In genomic region chr4:48065587-48066052, GRCh38 we compare ENCODE assay signal across 11 cellular contexts. TPM values are rescaled to one million over a fixed set of nuclear protein-coding genes. Genes with fewer than 3 reads are reported as not detected.
A peak's percentile ranks its signal among the peaks of the same experiment; 100 is the strongest.
DNase-seq lines count a peak whose midpoint lies in the region; ATAC-seq and TF ChIP-seq lines count a peak whose summit lies in the region.
"Had no signal": no experiment of that assay in that cellular context is flagged by ENCODE, and none has a peak within 500 bp of the region (broad histone marks: within the 10 kb centered on the region; RNA-seq: fewer than 3 reads in every experiment).

No MANE protein-coding gene starts in this region.

- TF ChIP-seq POLR2A in esophagus muscularis mucosa (IDR thresholded peaks at IDR 0.05; ENCODE audit: low read depth), result no peak

- 100% methylated on average over 1 of the region's 1 CpG for WGBS in esophagus muscularis mucosa

- H3K27ac Mint-ChIP-seq in activated CD4-positive, alpha-beta T cell treated with anti-CD3 and anti-CD28 coated beads, Interleukin-2, amount 10 ng/mL, durations not matched to agents 24 days and 14 days, result peak overlapping the region; percentile 43
- peak overlapping the region; percentile 43 for H3K27ac Mint-ChIP-seq in stimulated activated effector memory CD8-positive, alpha-beta T cell treated with anti-CD3 and anti-CD28 coated beads, Interleukin-12 subunit alpha, Interleukin-12 subunit beta, amount 100 ng/mL, for 72 hours

- no peak overlapping the region for H3K4me3 ChIP-seq in esophagus muscularis mucosa

- TF ChIP-seq CTCF in esophagus muscularis mucosa (IDR thresholded peaks at IDR 0.05), result no peak

- intact Hi-C loops in activated CD4-positive, alpha-beta T cell treated with anti-CD3 and anti-CD28 coated beads, Interleukin-2, amount 10 ng/mL, durations not matched to agents 24 days and 14 days (cut with micrococcal nuclease), result loop anchor here (2.0 to 5.0 kb wide), 4 partner anchors 19 to 45 kb away; no protein-coding TSS in a partner anchor
- intact Hi-C loops in esophagus muscularis mucosa (cut with DNase I), result no loop called here

- H3K36me3 ChIP-seq in esophagus muscularis mucosa, result no peaks in the 10 kb centered on the region

- H3K4me1 ChIP-seq in esophagus muscularis mucosa, result no peaks in the 10 kb centered on the region

- H3K27me3 ChIP-seq in esophagus muscularis mucosa, result no peaks in the 10 kb centered on the region

- ATAC-seq in GM21515 (IDR thresholded peaks at IDR 0.05; ENCODE audit: unreplicated experiment) (peak; percentile 59), HG03097 (IDR thresholded peaks at IDR 0.05; ENCODE audit: low FRiP score, unreplicated experiment) (peak; percentile 80)
- peak; percentile 94 for ATAC-seq in stimulated activated effector memory CD8-positive, alpha-beta T cell treated with anti-CD3 and anti-CD28 coated beads, Interleukin-12 subunit alpha, Interleukin-12 subunit beta, amount 100 ng/mL, for 72 hours

- H3K36me3 Mint-ChIP-seq in activated CD4-positive, alpha-beta T cell treated with anti-CD3 and anti-CD28 coated beads, Interleukin-2, amount 10 ng/mL, durations not matched to agents 24 days and 14 days (ENCODE audit: low read depth), result peaks cover 44% of the 10 kb centered on the region
- H3K36me3 Mint-ChIP-seq in stimulated activated effector memory CD8-positive, alpha-beta T cell treated with anti-CD3 and anti-CD28 coated beads, Interleukin-12 subunit alpha, Interleukin-12 subunit beta, amount 100 ng/mL, for 72 hours, result peaks cover 54% of the 10 kb centered on the region

- H3K27me3 Mint-ChIP-seq in activated CD4-positive, alpha-beta T cell treated with anti-CD3 and anti-CD28 coated beads, Interleukin-2, amount 10 ng/mL, durations not matched to agents 24 days and 14 days, result no peaks in the 10 kb centered on the region

- DNase-seq in activated CD4-positive, alpha-beta T cell treated with anti-CD3 and anti-CD28 coated beads, Interleukin-2, amount 10 ng/mL, durations not matched to agents 24 days and 14 days, result no peak
- no peak for DNase-seq in activated CD4-positive, alpha-beta T cell treated with anti-CD3 and anti-CD28 coated beads, Interleukin-2, amount 50 U/mL, for 1 hour
- no peak for DNase-seq in stimulated activated effector memory CD8-positive, alpha-beta T cell treated with anti-CD3 and anti-CD28 coated beads, Interleukin-12 subunit alpha, Interleukin-12 subunit beta, amount 100 ng/mL, for 72 hours (ENCODE audit: low spot score in 2 of 2)
- no peak for DNase-seq in esophagus muscularis mucosa (ENCODE audit: extremely low spot score)
- no peak for DNase-seq in NCI-H82 treated with DMSO at 0.1 percent for 48 hours (lab: John Stamatoyannopoulos, UW; ENCODE audit: unreplicated experiment)
- no peak for DNase-seq in T-helper 9 cell
- DNase-seq: activated gamma-delta T cell treated with Interleukin-2 at 50 U/mL for 16 hours, foreskin fibroblast had no signal

- no peak overlapping the region for H3K27ac ChIP-seq in esophagus muscularis mucosa (replicated peaks in 1 of 4)

- H3K4me3 Mint-ChIP-seq in activated CD4-positive, alpha-beta T cell treated with anti-CD3 and anti-CD28 coated beads, Interleukin-2, amount 10 ng/mL, durations not matched to agents 24 days and 14 days, result no peak overlapping the region
- H3K4me3 Mint-ChIP-seq in stimulated activated effector memory CD8-positive, alpha-beta T cell treated with anti-CD3 and anti-CD28 coated beads, Interleukin-12 subunit alpha, Interleukin-12 subunit beta, amount 100 ng/mL, for 72 hours, result no peak overlapping the region

- peaks cover 12% of the 10 kb centered on the region for H3K9me3 Mint-ChIP-seq in activated CD4-positive, alpha-beta T cell treated with anti-CD3 and anti-CD28 coated beads, Interleukin-2, amount 10 ng/mL, durations not matched to agents 24 days and 14 days
- H3K9me3 Mint-ChIP-seq in stimulated activated effector memory CD8-positive, alpha-beta T cell treated with anti-CD3 and anti-CD28 coated beads, Interleukin-12 subunit alpha, Interleukin-12 subunit beta, amount 100 ng/mL, for 72 hours, result peaks cover 4% of the 10 kb centered on the region

- peaks cover 15% of the 10 kb centered on the region for H3K4me1 Mint-ChIP-seq in activated CD4-positive, alpha-beta T cell treated with anti-CD3 and anti-CD28 coated beads, Interleukin-2, amount 10 ng/mL, durations not matched to agents 24 days and 14 days
- peaks cover 19% of the 10 kb centered on the region for H3K4me1 Mint-ChIP-seq in stimulated activated effector memory CD8-positive, alpha-beta T cell treated with anti-CD3 and anti-CD28 coated beads, Interleukin-12 subunit alpha, Interleukin-12 subunit beta, amount 100 ng/mL, for 72 hours

- TF ChIP-seq EP300 in esophagus muscularis mucosa (IDR thresholded peaks at IDR 0.05), result no peak

- H3K9me3 ChIP-seq in esophagus muscularis mucosa, result no peaks in the 10 kb centered on the region

RNA-seq across cellular contexts. Expression of gene NIPAL1, which starts 49.0 kb away (rescaled TPM):
- total RNA-seq in activated CD4-positive, alpha-beta T cell treated with anti-CD3 and anti-CD28 coated beads, Interleukin-2, amount 10 ng/mL, durations not matched to agents 24 days and 14 days, result 3.6 and 3.8 TPM in 2 replicates
- 1 to 10 TPM in 1 of 4 donors, under 1 TPM in 3; 0.33 to 1.3 (median 0.60) TPM for total RNA-seq in esophagus muscularis mucosa

RNA-seq across cellular contexts. Expression of gene CNGA1, which starts 49.1 kb away (rescaled TPM):
- not detected in 2 replicates for total RNA-seq in activated CD4-positive, alpha-beta T cell treated with anti-CD3 and anti-CD28 coated beads, Interleukin-2, amount 10 ng/mL, durations not matched to agents 24 days and 14 days
- total RNA-seq in esophagus muscularis mucosa, result 1 to 10 TPM in 1 of 4 donors, under 1 TPM in 1, not detected in 2; 0.33 to 4.0 TPM
- total RNA-seq: osteoblast had no signal
